In the genomic region with DNA sequence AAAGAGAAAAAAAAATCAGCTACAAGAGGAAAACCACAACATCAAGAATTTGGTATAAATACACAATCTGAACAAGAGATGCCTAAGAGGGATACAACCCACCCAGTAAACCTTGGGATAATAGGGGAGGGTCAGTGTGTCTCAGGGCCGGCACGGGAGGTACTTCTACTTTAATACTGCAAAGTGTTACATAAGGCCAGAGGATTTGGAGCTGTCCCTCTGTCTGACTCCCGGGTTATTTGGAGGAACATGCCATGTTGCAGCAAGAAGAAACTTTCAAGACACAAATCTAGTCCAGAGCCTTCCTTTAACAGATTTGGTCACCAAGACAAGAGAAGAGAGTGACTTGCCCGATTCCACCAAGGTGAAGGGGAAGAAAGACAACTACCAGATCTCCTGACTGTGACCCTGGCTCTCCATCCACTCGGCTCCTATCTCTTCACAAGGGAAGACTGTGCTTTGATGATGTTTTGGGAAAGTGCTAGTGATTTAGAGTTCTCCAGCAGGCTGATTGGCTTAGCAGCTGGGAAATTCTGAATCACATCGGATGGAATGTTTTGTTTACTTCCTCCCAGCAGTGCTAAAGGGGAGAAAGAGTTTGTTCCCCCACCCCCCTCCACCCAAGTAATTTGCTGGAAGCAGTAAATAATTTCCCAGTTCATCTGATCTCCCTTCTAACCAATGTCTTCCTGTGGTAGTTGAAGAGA, we compare ENCODE assay signal across 10 cellular contexts. TPM values are rescaled to one million over a fixed set of nuclear protein-coding genes. Genes with fewer than 3 reads are reported as not detected.
A peak's percentile ranks its signal among the peaks of the same experiment; 100 is the strongest.
DNase-seq lines count a peak whose midpoint lies in the region; ATAC-seq and TF ChIP-seq lines count a peak whose summit lies in the region.
"Had no signal": no experiment of that assay in that cellular context is flagged by ENCODE, and none has a peak within 500 bp of the region (broad histone marks: within the 10 kb centered on the region; RNA-seq: fewer than 3 reads in every experiment).

No MANE protein-coding gene starts in this region.

- H3K4me1 ChIP-seq in aorta (ENCODE audit: control insufficient read depth in 1 of 2, insufficient read depth in 2 of 2, low read length in 2 of 2) = peaks cover 3 to 5% of the 10 kb centered on the region in 2 donors
- H3K4me1 ChIP-seq: body of pancreas, pancreas had no signal

- WGBS in aorta, 2 donors = 5 to 12% methylated on average over 6 of the region's 6 CpGs

- peak overlapping the region; percentile 7 for H3K27ac Mint-ChIP-seq in endothelial cell (ENCODE audit: unreplicated experiment)

- DNase-seq in Right ventricle myocardium inferior (ENCODE audit: missing footprints) (no peak), cardiac septum (ENCODE audit: low spot score) (no peak), endothelial cell (ENCODE audit: low spot score) (no peak), lung microvascular endothelial cell (ENCODE audit: low read depth in 2 of 2) (peak; percentile 96 to 98), aorta (no peak), NCI-H2107 (lab: John Stamatoyannopoulos, UW) (no peak)
- DNase-seq: pancreas had no signal

- peak overlapping the region; percentile 77 to 80 for H3K27ac ChIP-seq in aorta (ENCODE audit: low read depth in 1 of 2, low read length in 2 of 2)

- intact Hi-C loops in Right ventricle myocardium inferior (cut with DNase I) (no loop called here), cardiac septum (cut with DNase I) (no loop called here), aorta (cut with DNase I) (no loop called here)

- ATAC-seq in Right ventricle myocardium inferior (peak; percentile 34), aorta (ENCODE audit: low FRiP score) (peak; percentile 78), GM21447 (IDR thresholded peaks at IDR 0.05; ENCODE audit: unreplicated experiment) (no peak), GM18498 (IDR thresholded peaks at IDR 0.05; ENCODE audit: unreplicated experiment) (no peak)
- ATAC-seq: body of pancreas had no signal

- no peaks in the 10 kb centered on the region for H3K36me3 Mint-ChIP-seq in endothelial cell (ENCODE audit: low read depth, unreplicated experiment)

- no peak overlapping the region for H3K4me3 Mint-ChIP-seq in endothelial cell (ENCODE audit: unreplicated experiment)

- no peaks in the 10 kb centered on the region for H3K36me3 ChIP-seq in aorta (ENCODE audit: control insufficient read depth in 1 of 2, insufficient read depth in 2 of 2, low read length in 1 of 2)
- H3K36me3 ChIP-seq: pancreas had no signal

- peak overlapping the region in 1 of 2 donors; percentile 14 for H3K4me3 ChIP-seq in aorta (ENCODE audit: low read length in 2 of 2)
- H3K4me3 ChIP-seq: body of pancreas, pancreas had no signal

- H3K4me1 Mint-ChIP-seq in endothelial cell (ENCODE audit: unreplicated experiment) = peaks cover 23% of the 10 kb centered on the region

- no peaks in the 10 kb centered on the region for H3K27me3 Mint-ChIP-seq in endothelial cell (ENCODE audit: unreplicated experiment)

- H3K9me3 Mint-ChIP-seq in endothelial cell (ENCODE audit: unreplicated experiment) = no peaks in the 10 kb centered on the region

- H3K27me3 ChIP-seq in aorta (ENCODE audit: control insufficient read depth in 1 of 2, insufficient read depth in 2 of 2, low read length in 1 of 2) = no peaks in the 10 kb centered on the region
- H3K27me3 ChIP-seq: body of pancreas, pancreas had no signal

- TF ChIP-seq CTCF in endothelial cell (IDR thresholded peaks at IDR 0.05; ENCODE audit: unreplicated experiment) = no peak

- H3K9me3 ChIP-seq in aorta (ENCODE audit: control insufficient read depth, low read length) = no peaks in the 10 kb centered on the region
- H3K9me3 ChIP-seq: body of pancreas, pancreas had no signal

RNA-seq across cellular contexts. Expression of gene SGIP1, which starts 29.3 kb away (rescaled TPM):
- total RNA-seq in Right ventricle myocardium inferior (3.5 TPM), cardiac septum (7.0 TPM), endothelial cell (ENCODE audit: unreplicated experiment) (32.8 TPM), lung microvascular endothelial cell (22.9 and 34.1 TPM in 2 replicates), aorta (10 to 100 TPM; 51.8 to 73.2 TPM)
- polyA plus RNA-seq in aorta = 10 to 100 TPM; 10.9 to 64.8 TPM

Comparison
In these comparisons a context has a peak if more than half of its experiments do, and no peak if none do; other contexts are left out.
1. ATAC-seq: peak in Right ventricle myocardium inferior (single experiment) and aorta (single experiment); none in GM21447 (single experiment) and GM18498 (single experiment).
2. DNase-seq: peak in lung microvascular endothelial cell (2 of 2); none in Right ventricle myocardium inferior (single experiment), cardiac septum (single experiment), endothelial cell (single experiment), aorta (0 of 2) and NCI-H2107 (single experiment).